ENCODE assay signal across 16 cellular contexts in genomic region chr7:90270431-90271178, GRCh38. TPM values are rescaled to one million over a fixed set of nuclear protein-coding genes. Genes with fewer than 3 reads are reported as not detected.
DNase-seq lines count a peak whose midpoint lies in the region; ATAC-seq and TF ChIP-seq lines count a peak whose summit lies in the region.
"Had no signal": no experiment of that assay in that cellular context is flagged by ENCODE, and none has a peak within 500 bp of the region (broad histone marks: within the 10 kb centered on the region; RNA-seq: fewer than 3 reads in every experiment).

No MANE protein-coding gene starts in this region.

- H3K4me1 ChIP-seq in GM23248 (ENCODE audit: insufficient read depth): peaks cover 50% of the 10 kb centered on the region
- H3K4me1 ChIP-seq in adipocyte (ENCODE audit: control insufficient read depth, insufficient read depth, low read length): peaks cover 69% of the 10 kb centered on the region
- peaks cover 0 to 51% (median 14%) of the 10 kb centered on the region in 4 donors for H3K4me1 ChIP-seq in right lobe of liver
- H3K4me1 ChIP-seq in subcutaneous abdominal adipose tissue (ENCODE audit: control insufficient read depth in 5 of 5, insufficient read depth in 5 of 5, low read length in 5 of 5): peaks cover 0 to 32% (median 18%) of the 10 kb centered on the region in 5 donors

- ATAC-seq in right lobe of liver: peak; percentile 77 to 90 (median 78)
- no peak for ATAC-seq in GM21390 (IDR thresholded peaks at IDR 0.05; ENCODE audit: unreplicated experiment)

- intact Hi-C loops in right lobe of liver (cut with DNase I): no loop called here
- intact Hi-C loops in dorsolateral prefrontal cortex (cut with DNase I): no loop called here

- H3K9ac ChIP-seq in GM23248 (no peak overlapping the region), adipocyte (ENCODE audit: low read length) (peak overlapping the region; percentile 44), subcutaneous abdominal adipose tissue (ENCODE audit: low read length in 5 of 5) (no peak overlapping the region)
- H3K9ac ChIP-seq: BLaER1 treated with 17β-estradiol and CSF1 and Interleukin-3, amounts not matched to agents 10 nM and 100 nM had no signal

- H2AFZ ChIP-seq in GM23248: no peak overlapping the region

- H3K4me2 ChIP-seq in GM23248 (ENCODE audit: unreplicated experiment): peak overlapping the region; percentile 58
- H3K4me2 ChIP-seq: BLaER1 treated with 17β-estradiol and CSF1 and Interleukin-3, amounts not matched to agents 10 nM and 100 nM had no signal

- H4K20me1 ChIP-seq in GM23248 (ENCODE audit: insufficient read depth): no peaks in the 10 kb centered on the region
- H4K20me1 ChIP-seq: BLaER1 treated with 17β-estradiol and CSF1 and Interleukin-3, amounts not matched to agents 10 nM and 100 nM had no signal

- H3K79me2 ChIP-seq in GM23248 (ENCODE audit: insufficient read depth): no peaks in the 10 kb centered on the region

- peak; percentile 21 for TF ChIP-seq POLR2A in right lobe of liver (IDR thresholded peaks at IDR 0.05)

- 81 to 84% methylated on average over 2 of the region's 2 CpGs for WGBS in GM23248 (ENCODE audit: low coverage in 1 of 2, low lambda C conversion rate in 2 of 2, missing lambda C conversion rate in 2 of 2), 2 experiments
- 69% methylated on average over 2 of the region's 2 CpGs for WGBS in right lobe of liver (ENCODE audit: insufficient coverage, low coverage, low lambda C conversion rate, missing lambda C conversion rate)

- H3K27ac ChIP-seq in GM23248 (peak overlapping the region; percentile 74), right lobe of liver (peak overlapping the region; percentile 11 to 63 (median 39)), subcutaneous abdominal adipose tissue (ENCODE audit: low read depth, low read length) (peak overlapping the region; percentile 35), dorsolateral prefrontal cortex (no peak overlapping the region), caudate nucleus (ENCODE audit: low read depth, low read length) (no peak overlapping the region)
- H3K27ac ChIP-seq: BLaER1 treated with 17β-estradiol and CSF1 and Interleukin-3, amounts not matched to agents 10 nM and 100 nM had no signal

- no peaks in the 10 kb centered on the region for H3K27me3 ChIP-seq in GM23248 (replicated peaks; ENCODE audit: insufficient read depth)
- no peaks in the 10 kb centered on the region for H3K27me3 ChIP-seq in adipocyte (replicated peaks; ENCODE audit: control insufficient read depth, insufficient read depth, low read length)
- H3K27me3 ChIP-seq in right lobe of liver: no peaks in the 10 kb centered on the region
- no peaks in the 10 kb centered on the region for H3K27me3 ChIP-seq in subcutaneous abdominal adipose tissue (ENCODE audit: control insufficient read depth in 5 of 5, insufficient read depth in 4 of 5, low read length in 5 of 5)
- H3K27me3 ChIP-seq in dorsolateral prefrontal cortex: no peaks in the 10 kb centered on the region
- H3K27me3 ChIP-seq: BLaER1 treated with 17β-estradiol and CSF1 and Interleukin-3, amounts not matched to agents 10 nM and 100 nM had no signal

- H3K36me3 ChIP-seq in GM23248 (ENCODE audit: low read depth) (no peaks in the 10 kb centered on the region), adipocyte (ENCODE audit: control insufficient read depth, insufficient read depth, low read length, severe bottlenecking) (no peaks in the 10 kb centered on the region), right lobe of liver (no peaks in the 10 kb centered on the region), subcutaneous abdominal adipose tissue (ENCODE audit: control insufficient read depth in 5 of 5, insufficient read depth in 5 of 5, low read length in 5 of 5) (no peaks in the 10 kb centered on the region)
- H3K36me3 ChIP-seq: BLaER1 treated with 17β-estradiol and CSF1 and Interleukin-3, amounts not matched to agents 10 nM and 100 nM had no signal

- in situ Hi-C loops in GM23248 (cut with MboI): no loop called here

- TF ChIP-seq CTCF in right lobe of liver (IDR thresholded peaks at IDR 0.05): no peak
- no peak for TF ChIP-seq CTCF in dorsolateral prefrontal cortex (IDR thresholded peaks at IDR 0.05 in 54 of 56, conservative IDR thresholded peaks at IDR 0.05 in 2 of 56; ENCODE audit: low read depth in 1 of 56, partially characterized antibody in 56 of 56)

- no peaks in the 10 kb centered on the region for H3K9me2 ChIP-seq in GM23248 (ENCODE audit: insufficient read depth)

- H3K4me3 ChIP-seq in GM23248: 0 out of 2 replicates have a peak overlapping the region, but pooled peaks have one; percentile 5
- no peak overlapping the region for H3K4me3 ChIP-seq in adipocyte (ENCODE audit: low read length)
- H3K4me3 ChIP-seq in right lobe of liver: no peak overlapping the region
- no peak overlapping the region for H3K4me3 ChIP-seq in subcutaneous abdominal adipose tissue (ENCODE audit: low read depth in 1 of 5, low read length in 5 of 5)
- no peak overlapping the region for H3K4me3 ChIP-seq in dorsolateral prefrontal cortex
- H3K4me3 ChIP-seq: BLaER1 treated with 17β-estradiol and CSF1 and Interleukin-3, amounts not matched to agents 10 nM and 100 nM had no signal

- H3K9me3 ChIP-seq in GM23248 (ENCODE audit: low read depth) (no peaks in the 10 kb centered on the region), adipocyte (ENCODE audit: control insufficient read depth, low read length) (no peaks in the 10 kb centered on the region), right lobe of liver (no peaks in the 10 kb centered on the region), subcutaneous abdominal adipose tissue (ENCODE audit: control insufficient read depth in 5 of 5, low read length in 5 of 5) (no peaks in the 10 kb centered on the region)
- H3K9me3 ChIP-seq: BLaER1 treated with 17β-estradiol and CSF1 and Interleukin-3, amounts not matched to agents 10 nM and 100 nM had no signal

- DNase-seq in GM23248 (no peak), adipocyte (ENCODE audit: low read depth) (no peak), right lobe of liver (no peak), H4 (ENCODE audit: low spot score) (no peak), dorsolateral prefrontal cortex (no peak), caudate nucleus (lab: John Stamatoyannopoulos, UW) (no peak)
- DNase-seq: Calu3; CD4-positive, CD25-positive, alpha-beta regulatory T cell; DMS 273 treated with DMSO at 0.1 percent for 48 hours; H7 had no signal

- peaks cover 32% of the 10 kb centered on the region for H3F3A ChIP-seq in GM23248 (ENCODE audit: insufficient read depth)

RNA-seq across cellular contexts. Expression of gene CFAP69, which starts 25.6 kb away (rescaled TPM):
- total RNA-seq in GM23248 (2014; rRNA removed; shearing (Covaris generic)): 6.9 and 13.5 TPM in 2 replicates
- polyA plus RNA-seq in GM23248 (2016; fragmentation: Nextera tagmentation; extraction: Ambion mirVana): 2.8 and 3.1 TPM in 2 replicates
- total RNA-seq in right lobe of liver (1 to 10 TPM; 1.7 to 8.2 (median 3.8) TPM), dorsolateral prefrontal cortex (10 to 100 TPM in 115 of 120 experiments, 1 to 10 TPM in 5; 7.1 to 31.7 (median 16.0) TPM)
- total RNA-seq in H4 (2014; rRNA removed; shearing (Covaris generic)): 1.3 and 1.8 TPM in 2 replicates
- total RNA-seq: CD4-positive, CD25-positive, alpha-beta regulatory T cell had no signal
- polyA plus RNA-seq: CD4-positive, CD25-positive, alpha-beta regulatory T cell had no signal

RNA-seq across cellular contexts. Expression of gene FAM237B, which starts 50.5 kb away (rescaled TPM):
- not detected in 2 replicates for total RNA-seq in GM23248 (2014; rRNA removed; shearing (Covaris generic))
- 0.06 TPM in 1 of 2 replicates, not detected in the other for polyA plus RNA-seq in GM23248 (2016; fragmentation: Nextera tagmentation; extraction: Ambion mirVana)
- not detected for total RNA-seq in right lobe of liver
- total RNA-seq in H4 (2014; rRNA removed; shearing (Covaris generic)): not detected in 2 replicates
- total RNA-seq in dorsolateral prefrontal cortex: not detected
- total RNA-seq: A673; Calu3; CD4-positive, CD25-positive, alpha-beta regulatory T cell; Daoy; H7; HT-29 had no signal
- polyA plus RNA-seq: CD4-positive, CD25-positive, alpha-beta regulatory T cell had no signal

RNA-seq across cellular contexts. Expression of gene STEAP2, which starts 59.1 kb away (rescaled TPM):
- 28.3 and 30.6 TPM in 2 replicates for total RNA-seq in GM23248 (2014; rRNA removed; shearing (Covaris generic))
- polyA plus RNA-seq in GM23248 (2016; fragmentation: Nextera tagmentation; extraction: Ambion mirVana): 19.2 and 20.2 TPM in 2 replicates
- total RNA-seq in right lobe of liver: 1 to 10 TPM; 1.5 to 9.8 (median 5.3) TPM
- total RNA-seq in H4 (2014; rRNA removed; shearing (Covaris generic)): 5.8 and 9.0 TPM in 2 replicates
- total RNA-seq in dorsolateral prefrontal cortex: 10 to 100 TPM; 15.5 to 92.8 (median 53.9) TPM
- total RNA-seq: CD4-positive, CD25-positive, alpha-beta regulatory T cell had no signal
- polyA plus RNA-seq: CD4-positive, CD25-positive, alpha-beta regulatory T cell had no signal

Comparison
In these comparisons a context has a peak if more than half of its experiments do, and no peak if none do; other contexts are left out.
1. H3K27ac ChIP-seq: peak in GM23248 (single experiment), right lobe of liver (3 of 3) and subcutaneous abdominal adipose tissue (single experiment); none in dorsolateral prefrontal cortex (0 of 59) and caudate nucleus (single experiment).